In the genomic region with DNA sequence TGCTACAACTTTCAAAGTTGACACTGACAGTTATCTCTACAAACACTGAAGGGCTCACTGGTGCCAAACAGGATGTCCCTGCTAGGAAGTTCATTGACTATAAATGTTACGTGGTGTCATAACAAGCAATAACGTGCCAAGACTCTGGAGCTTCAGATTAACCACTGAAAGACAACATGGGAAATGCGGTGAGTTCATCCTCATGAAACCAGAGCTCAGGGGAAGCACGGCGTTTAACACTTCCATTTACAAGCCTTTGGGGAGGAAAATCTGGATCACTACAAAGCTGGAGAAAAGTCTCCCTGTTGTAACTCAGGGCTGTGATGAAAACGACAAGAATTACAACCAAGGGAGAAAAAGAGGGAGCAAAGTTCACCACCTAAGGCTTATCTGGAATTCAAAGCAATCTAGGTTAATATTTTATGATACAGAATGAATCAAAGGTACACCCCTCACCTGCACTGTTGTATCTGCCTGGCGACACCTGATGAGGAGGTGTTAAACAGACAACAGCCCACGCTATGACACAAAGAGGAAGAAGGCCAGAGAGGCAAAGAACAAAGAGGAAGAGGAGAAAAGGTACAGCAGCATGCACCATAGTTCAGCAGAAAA, we compare ENCODE assay signal across 8 cellular contexts. TPM values are rescaled to one million over a fixed set of nuclear protein-coding genes. Genes with fewer than 3 reads are reported as not detected.
DNase-seq lines count a peak whose midpoint lies in the region; ATAC-seq lines count a peak whose summit lies in the region.

No MANE protein-coding gene starts in this region.

- H3K27ac ChIP-seq in ACC112 (ENCODE audit: low read depth, low read length) = peak overlapping the region; percentile 41; the same call in 1 of the 2 replicates
- no peak overlapping the region for H3K27ac ChIP-seq in duodenal mucosa (ENCODE audit: low read depth, low read length)

- H3K4me1 ChIP-seq in ACC112 (ENCODE audit: control insufficient read depth, insufficient read depth, low read length, unreplicated experiment) (peaks cover 50% of the 10 kb centered on the region), duodenal mucosa (ENCODE audit: control insufficient read depth in 1 of 2, insufficient read depth in 2 of 2, low read length in 2 of 2) (peaks cover 37 to 40% of the 10 kb centered on the region in 2 donors), skeletal muscle satellite cell (ENCODE audit: control insufficient read depth, insufficient read depth, low read length) (peaks cover 51% of the 10 kb centered on the region)

- H3K9me3 ChIP-seq in duodenal mucosa (ENCODE audit: control insufficient read depth in 1 of 2, low read length in 2 of 2) (no peaks in the 10 kb centered on the region), skeletal muscle satellite cell (replicated peaks; ENCODE audit: low read length) (no peaks in the 10 kb centered on the region)

- H3K36me3 ChIP-seq in ACC112 (ENCODE audit: insufficient read depth, low read length) = no peaks in the 10 kb centered on the region
- H3K36me3 ChIP-seq in duodenal mucosa (ENCODE audit: control insufficient read depth in 1 of 2, insufficient read depth in 2 of 2, low read length in 2 of 2) = peaks cover 0 to 3% of the 10 kb centered on the region in 2 donors
- peaks cover 3% of the 10 kb centered on the region for H3K36me3 ChIP-seq in skeletal muscle satellite cell (ENCODE audit: insufficient read depth, low read length)

- H3K79me2 ChIP-seq in ACC112 (ENCODE audit: control insufficient read depth, insufficient read depth, low read length, unreplicated experiment) = no peaks in the 10 kb centered on the region

- ATAC-seq in GM19328 (IDR thresholded peaks at IDR 0.05; ENCODE audit: unreplicated experiment) (peak; percentile 37), HG03108 (IDR thresholded peaks at IDR 0.05; ENCODE audit: unreplicated experiment) (no peak), HG02840 (IDR thresholded peaks at IDR 0.05; ENCODE audit: low FRiP score, unreplicated experiment) (no peak)

- no peak overlapping the region for H2AFZ ChIP-seq in ACC112 (ENCODE audit: low read length, unreplicated experiment)

- H3K4me3 ChIP-seq in ACC112 (ENCODE audit: low read depth, low read length) (0 out of 2 replicates have a peak overlapping the region, but pooled peaks have one; percentile 5), duodenal mucosa (ENCODE audit: low read depth in 1 of 2, low read length in 2 of 2) (peak overlapping the region; percentile 33 to 34), skeletal muscle satellite cell (ENCODE audit: low read length) (peak overlapping the region; percentile 5)

- H3K9ac ChIP-seq in duodenal mucosa (ENCODE audit: low read depth in 1 of 2, low read length in 2 of 2) (peak overlapping the region in 1 of 2 donors; percentile 28), skeletal muscle satellite cell (ENCODE audit: low read depth, low read length) (peak overlapping the region; percentile 17)

- H3K27me3 ChIP-seq in ACC112 (ENCODE audit: insufficient read depth, low read length) (no peaks in the 10 kb centered on the region), duodenal mucosa (ENCODE audit: control insufficient read depth in 1 of 2, insufficient read depth in 2 of 2, low read length in 2 of 2) (no peaks in the 10 kb centered on the region), skeletal muscle satellite cell (ENCODE audit: control insufficient read depth, insufficient read depth, low read length) (no peaks in the 10 kb centered on the region)

- DNase-seq in NCI-H345 (lab: John Stamatoyannopoulos, UW) (peak; percentile 62), cerebellar nuclear complex (lab: John Stamatoyannopoulos, UW) (no peak)

- peak overlapping the region; percentile 16 for H3K4me2 ChIP-seq in skeletal muscle satellite cell (ENCODE audit: low read length)

RNA-seq across cellular contexts. Expression of a gene that starts 27.0 kb away (rescaled TPM):
- total RNA-seq in skeletal muscle satellite cell (2012; rRNA removed) = 25.9 and 26.2 TPM in 2 replicates
